In genomic region chr12:103085541-103085940, GRCh38 we compare ENCODE assay signal across 20 cellular contexts.
DNase-seq lines count a peak whose midpoint lies in the region; ATAC-seq and TF ChIP-seq lines count a peak whose summit lies in the region.
"Had no signal": no experiment of that assay in that cellular context is flagged by ENCODE, and none has a peak within 500 bp of the region (broad histone marks: within the 10 kb centered on the region; RNA-seq: fewer than 3 reads in every experiment).

No MANE protein-coding gene starts in this region.

- H3K36me3 Mint-ChIP-seq in T-helper 17 cell (ENCODE audit: low read depth) = no peaks in the 10 kb centered on the region
- H3K36me3 Mint-ChIP-seq: CD4-positive, alpha-beta memory T cell; stimulated activated naive B cell treated with anti-CD40 and anti-IgM and Interleukin-4, amounts not matched to agents 10 μg/mL and 1 μg/mL and 100 μg/mL, for 72 hours had no signal

- H3K4me3 ChIP-seq in GM06990 (replicated peaks; ENCODE audit: low read depth, low read length) = no peak overlapping the region
- H3K4me3 ChIP-seq: heart right ventricle, skin epidermis, upper lobe of left lung had no signal

- intact Hi-C loops in Right ventricle myocardium inferior (cut with DNase I) = no loop called here

- no peaks in the 10 kb centered on the region for H3K27me3 Mint-ChIP-seq in T-helper 17 cell
- H3K27me3 Mint-ChIP-seq: CD4-positive, alpha-beta memory T cell; stimulated activated naive B cell treated with anti-CD40 and anti-IgM and Interleukin-4, amounts not matched to agents 10 μg/mL and 1 μg/mL and 100 μg/mL, for 72 hours had no signal

- H3K4me1 Mint-ChIP-seq in T-helper 17 cell = no peaks in the 10 kb centered on the region
- H3K4me1 Mint-ChIP-seq: CD4-positive, alpha-beta memory T cell; stimulated activated naive B cell treated with anti-CD40 and anti-IgM and Interleukin-4, amounts not matched to agents 10 μg/mL and 1 μg/mL and 100 μg/mL, for 72 hours had no signal

- no peak overlapping the region for H3K4me3 Mint-ChIP-seq in T-helper 17 cell
- H3K4me3 Mint-ChIP-seq: CD4-positive, alpha-beta memory T cell; stimulated activated naive B cell treated with anti-CD40 and anti-IgM and Interleukin-4, amounts not matched to agents 10 μg/mL and 1 μg/mL and 100 μg/mL, for 72 hours had no signal

- peak; percentile 83 for ATAC-seq in GM21423 (IDR thresholded peaks at IDR 0.05; ENCODE audit: unreplicated experiment)
- peak; percentile 59 for ATAC-seq in HG03097 (IDR thresholded peaks at IDR 0.05; ENCODE audit: low FRiP score, unreplicated experiment)
- ATAC-seq in T-helper 17 cell = no peak
- ATAC-seq in Right ventricle myocardium inferior = no peak
- ATAC-seq: esophagus mucosa; heart right ventricle; stimulated activated naive B cell treated with anti-CD40 and anti-IgM and Interleukin-4, amounts not matched to agents 10 μg/mL and 1 μg/mL and 100 μg/mL, for 72 hours had no signal

- no peaks in the 10 kb centered on the region for H3K27me3 ChIP-seq in GM06990 (replicated peaks; ENCODE audit: control insufficient read depth, insufficient read depth, low read length)
- H3K27me3 ChIP-seq: upper lobe of left lung had no signal

- DNase-seq in GM06990 (ENCODE audit: extremely low read depth, insufficient read length) (peak; percentile 11), NCI-H2081 treated with DMSO at 0.1 percent for 48 hours (lab: John Stamatoyannopoulos, UW) (peak; percentile 29), SK-N-DZ (ENCODE audit: low spot score) (no peak), HUDEP-2 (lab: John Stamatoyannopoulos, UW; ENCODE audit: unreplicated experiment in 76 of 76) (no peak), T-helper 17 cell (no peak), Right ventricle myocardium inferior (ENCODE audit: missing footprints) (no peak)
- DNase-seq: activated effector memory CD4-positive, alpha-beta T cell treated with anti-CD3 and anti-CD28 coated beads, Interleukin-2, amount 50 U/mL, for 16 hours; CD4-positive, alpha-beta memory T cell; dermis blood vessel endothelial cell; EL; HCEC 1CT; heart right ventricle; kidney glomerular epithelial cell; NCI-H2171; stimulated activated naive B cell treated with anti-CD40 and anti-IgM and Interleukin-4, amounts not matched to agents 10 μg/mL and 1 μg/mL and 100 μg/mL, for 72 hours; upper lobe of left lung had no signal

- H3K27ac Mint-ChIP-seq in T-helper 17 cell = no peak overlapping the region
- H3K27ac Mint-ChIP-seq: CD4-positive, alpha-beta memory T cell; stimulated activated naive B cell treated with anti-CD40 and anti-IgM and Interleukin-4, amounts not matched to agents 10 μg/mL and 1 μg/mL and 100 μg/mL, for 72 hours had no signal

- no peak for TF ChIP-seq CTCF in GM06990 (IDR thresholded peaks at IDR 0.05; ENCODE audit: insufficient read depth, low read length, poor library complexity, severe bottlenecking)

- no peaks in the 10 kb centered on the region for H3K9me3 ChIP-seq in T-helper 17 cell (ENCODE audit: control insufficient read depth, low read length, poor library complexity, severe bottlenecking)
- H3K9me3 ChIP-seq: upper lobe of left lung had no signal

- H3K36me3 ChIP-seq in GM06990 (ENCODE audit: control insufficient read depth, insufficient read depth, low read length) = no peaks in the 10 kb centered on the region
- H3K36me3 ChIP-seq: heart right ventricle, upper lobe of left lung had no signal

Comparison
In these comparisons a context has a peak if more than half of its experiments do, and no peak if none do; other contexts are left out.
1. DNase-seq: peak in GM06990 (single experiment) and NCI-H2081 treated with DMSO at 0.1 percent for 48 hours (single experiment); none in SK-N-DZ (single experiment), HUDEP-2 (0 of 76), T-helper 17 cell (0 of 3) and Right ventricle myocardium inferior (single experiment).
2. ATAC-seq: peak in GM21423 (single experiment) and HG03097 (single experiment); none in T-helper 17 cell (single experiment) and Right ventricle myocardium inferior (single experiment).